Comparison of ENCODE assay signal across 23 cellular contexts in the genomic region with DNA sequence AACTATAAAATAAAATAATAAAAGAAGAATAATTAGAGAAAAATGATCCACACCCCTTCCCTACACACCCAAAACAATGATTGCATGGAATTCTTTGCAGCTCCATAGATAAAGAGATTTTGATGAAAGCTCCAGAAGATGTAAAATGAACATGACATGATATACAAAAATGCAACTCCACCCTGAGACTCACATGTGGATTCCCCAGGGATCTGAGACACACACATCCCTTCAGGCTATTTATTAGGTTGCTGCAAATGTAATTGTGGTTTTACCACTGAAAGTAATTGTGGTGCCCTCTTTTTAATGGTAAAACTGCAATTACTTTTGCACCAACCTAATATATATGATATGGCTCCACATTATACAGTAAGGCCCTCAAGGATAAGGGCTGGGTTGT. TPM values are rescaled to one million over a fixed set of nuclear protein-coding genes. Genes with fewer than 3 reads are reported as not detected.
DNase-seq lines count a peak whose midpoint lies in the region; ATAC-seq and TF ChIP-seq lines count a peak whose summit lies in the region.
"Had no signal": no experiment of that assay in that cellular context is flagged by ENCODE, and none has a peak within 500 bp of the region (broad histone marks: within the 10 kb centered on the region; RNA-seq: fewer than 3 reads in every experiment).

No MANE protein-coding gene starts in this region.

- H3K36me3 ChIP-seq in left ventricle myocardium inferior (peaks cover 18% of the 10 kb centered on the region), heart right ventricle (peaks cover 0 to 21% (median 8%) of the 10 kb centered on the region in 9 donors), right lobe of liver (peaks cover 0 to 9% (median 7%) of the 10 kb centered on the region in 4 donors)

- ATAC-seq in heart right ventricle (no peak), right lobe of liver (no peak)
- ATAC-seq: natural killer cell; stimulated activated memory B cell treated with anti-CD40 and anti-IgM and Interleukin-4, amounts not matched to agents 10 μg/mL and 1 μg/mL and 100 μg/mL, for 72 hours had no signal

- H3K27ac ChIP-seq in left ventricle myocardium inferior (replicated peaks) = peak overlapping the region; percentile 16
- H3K27ac ChIP-seq in heart right ventricle = peak overlapping the region in 2 of 10 donors; percentile 55 to 69
- H3K27ac ChIP-seq in right lobe of liver = no peak overlapping the region
- H3K27ac ChIP-seq: ascending aorta had no signal

- CTCF ChIA-PET in Calu3 (lab: Charles Lee) = no interaction called here

- no peaks in the 10 kb centered on the region for H3K27me3 ChIP-seq in left ventricle myocardium inferior (ENCODE audit: low read depth)
- no peaks in the 10 kb centered on the region for H3K27me3 ChIP-seq in heart right ventricle
- no peaks in the 10 kb centered on the region for H3K27me3 ChIP-seq in right lobe of liver
- H3K27me3 ChIP-seq: ascending aorta, dorsolateral prefrontal cortex, gastrocnemius medialis had no signal

- H3K27me3 Mint-ChIP-seq in endothelial cell (ENCODE audit: unreplicated experiment) = peaks cover 11% of the 10 kb centered on the region
- H3K27me3 Mint-ChIP-seq in Calu3 (ENCODE audit: unreplicated experiment) = no peaks in the 10 kb centered on the region
- H3K27me3 Mint-ChIP-seq: activated naive CD4-positive, alpha-beta T cell treated with anti-CD3 and anti-CD28 coated beads, Interleukin-2, amount 50 U/mL, for 24 hours; central memory CD8-positive, alpha-beta T cell; stimulated activated memory B cell treated with anti-CD40 and anti-IgM and Interleukin-4, amounts not matched to agents 10 μg/mL and 1 μg/mL and 100 μg/mL, for 72 hours had no signal

- H3K27ac Mint-ChIP-seq in endothelial cell (ENCODE audit: unreplicated experiment) (no peak overlapping the region), Calu3 (ENCODE audit: unreplicated experiment) (no peak overlapping the region)
- H3K27ac Mint-ChIP-seq: activated naive CD4-positive, alpha-beta T cell treated with anti-CD3 and anti-CD28 coated beads, Interleukin-2, amount 50 U/mL, for 24 hours; stimulated activated memory B cell treated with anti-CD40 and anti-IgM and Interleukin-4, amounts not matched to agents 10 μg/mL and 1 μg/mL and 100 μg/mL, for 72 hours; T-helper 2 cell treated with Interferon-gamma antibody and Interleukin-4, amounts not matched to agents 5 μg/mL and 100 μg/mL, for 36 hours had no signal

- peaks cover 19% of the 10 kb centered on the region for H3K36me3 Mint-ChIP-seq in endothelial cell (ENCODE audit: low read depth, unreplicated experiment)
- H3K36me3 Mint-ChIP-seq in Calu3 (ENCODE audit: insufficient read depth, unreplicated experiment) = peaks cover 7% of the 10 kb centered on the region
- H3K36me3 Mint-ChIP-seq: activated naive CD4-positive, alpha-beta T cell treated with anti-CD3 and anti-CD28 coated beads, Interleukin-2, amount 50 U/mL, for 24 hours; natural killer cell had no signal

- intact Hi-C loops in left ventricle myocardium inferior (cut with micrococcal nuclease) = no loop called here
- intact Hi-C loops in heart right ventricle (cut with DNase I) = no loop called here
- intact Hi-C loops in Calu3 (cut with micrococcal nuclease; ENCODE audit: unreplicated experiment) = no loop called here
- intact Hi-C loops in right lobe of liver (cut with DNase I) = no loop called here

- H3K4me1 Mint-ChIP-seq in endothelial cell (ENCODE audit: unreplicated experiment) (peaks cover 40% of the 10 kb centered on the region), Calu3 (ENCODE audit: low read depth, unreplicated experiment) (no peaks in the 10 kb centered on the region)

- TF ChIP-seq POLR2A in right lobe of liver (IDR thresholded peaks at IDR 0.05) = no peak

- H3K4me1 ChIP-seq in left ventricle myocardium inferior = peaks cover 75% of the 10 kb centered on the region
- peaks cover 27 to 72% (median 58%) of the 10 kb centered on the region in 9 donors for H3K4me1 ChIP-seq in heart right ventricle
- no peaks in the 10 kb centered on the region for H3K4me1 ChIP-seq in right lobe of liver
- H3K4me1 ChIP-seq: ascending aorta had no signal

- no peak for DNase-seq in left ventricle myocardium inferior
- no peak for DNase-seq in heart right ventricle
- DNase-seq in NCI-H69 (lab: John Stamatoyannopoulos, UW) = peak; percentile 55
- peak; percentile 79 for DNase-seq in epithelial cell of esophagus (ENCODE audit: low read depth)
- no peak for DNase-seq in endothelial cell (ENCODE audit: low spot score)
- no peak for DNase-seq in Calu3
- no peak for DNase-seq in NCI-H187 treated with DMSO at 0.1 percent for 48 hours (lab: John Stamatoyannopoulos, UW)
- DNase-seq in right lobe of liver = no peak
- DNase-seq: activated CD4-positive, alpha-beta T cell treated with anti-CD3 and anti-CD28 coated beads, Interleukin-2, amount 50 U/mL, for 4 hours; DND-41; gastrocnemius medialis; HCEC 1CT; natural killer cell; NCI-H2081; NCI-H524; RPMI8226; stimulated activated CD4-positive, alpha-beta T cell treated with anti-CD3 and anti-CD28 coated beads, Interleukin-4, amount 100 ng/mL, for 1 hour had no signal

- H3K4me3 Mint-ChIP-seq in endothelial cell (ENCODE audit: unreplicated experiment) (no peak overlapping the region), Calu3 (ENCODE audit: low read depth, unreplicated experiment) (no peak overlapping the region)
- H3K4me3 Mint-ChIP-seq: activated naive CD4-positive, alpha-beta T cell treated with anti-CD3 and anti-CD28 coated beads, Interleukin-2, amount 50 U/mL, for 24 hours; central memory CD8-positive, alpha-beta T cell; natural killer cell; stimulated activated memory B cell treated with anti-CD40 and anti-IgM and Interleukin-4, amounts not matched to agents 10 μg/mL and 1 μg/mL and 100 μg/mL, for 72 hours; T-helper 2 cell treated with Interferon-gamma antibody and Interleukin-4, amounts not matched to agents 5 μg/mL and 100 μg/mL, for 36 hours had no signal

- TF ChIP-seq CTCF in left ventricle myocardium inferior (IDR thresholded peaks at IDR 0.05; ENCODE audit: borderline replicate concordance) (no peak), heart right ventricle (IDR thresholded peaks at IDR 0.05) (no peak), epithelial cell of esophagus (IDR thresholded peaks at IDR 0.05; ENCODE audit: insufficient read depth, low read depth, low read length, missing control alignments) (no peak), endothelial cell (IDR thresholded peaks at IDR 0.05; ENCODE audit: unreplicated experiment) (no peak), Calu3 (IDR thresholded peaks at IDR 0.05; ENCODE audit: unreplicated experiment) (no peak), right lobe of liver (IDR thresholded peaks at IDR 0.05) (no peak)

- no peaks in the 10 kb centered on the region for H3K9me3 ChIP-seq in left ventricle myocardium inferior (replicated peaks)
- no peaks in the 10 kb centered on the region for H3K9me3 ChIP-seq in heart right ventricle
- no peaks in the 10 kb centered on the region for H3K9me3 ChIP-seq in right lobe of liver
- H3K9me3 ChIP-seq: ascending aorta, gastrocnemius medialis had no signal

- H3K9me3 Mint-ChIP-seq in endothelial cell (ENCODE audit: unreplicated experiment) (no peaks in the 10 kb centered on the region), Calu3 (ENCODE audit: low read depth, unreplicated experiment) (no peaks in the 10 kb centered on the region)
- H3K9me3 Mint-ChIP-seq: activated naive CD4-positive, alpha-beta T cell treated with anti-CD3 and anti-CD28 coated beads, Interleukin-2, amount 50 U/mL, for 24 hours; central memory CD8-positive, alpha-beta T cell; natural killer cell; stimulated activated memory B cell treated with anti-CD40 and anti-IgM and Interleukin-4, amounts not matched to agents 10 μg/mL and 1 μg/mL and 100 μg/mL, for 72 hours; T-helper 2 cell treated with Interferon-gamma antibody and Interleukin-4, amounts not matched to agents 5 μg/mL and 100 μg/mL, for 36 hours had no signal

- BruUV-seq in Calu3 (replicated peaks; lab: Mats Ljungman, UMichigan) = no TSS peak

- H3K4me3 ChIP-seq in left ventricle myocardium inferior = no peak overlapping the region
- H3K4me3 ChIP-seq in heart right ventricle = no peak overlapping the region
- no peak overlapping the region for H3K4me3 ChIP-seq in epithelial cell of esophagus (ENCODE audit: low read length)
- H3K4me3 ChIP-seq in right lobe of liver = no peak overlapping the region
- H3K4me3 ChIP-seq: ascending aorta, dorsolateral prefrontal cortex, gastrocnemius medialis had no signal

RNA-seq across cellular contexts. Expression of a gene that starts 40.4 kb away (rescaled TPM):
- total RNA-seq in left ventricle myocardium inferior (40.2 TPM), heart right ventricle (10 to 100 TPM; 21.7 to 42.6 (median 28.6) TPM), endothelial cell (ENCODE audit: unreplicated experiment) (40.4 TPM), Calu3 (2022) (12.6 and 13.2 TPM in 2 replicates), right lobe of liver (10 to 100 TPM in 2 of 6 experiments, 1 to 10 TPM in 4; 7.8 to 16.0 (median 9.7) TPM)
- polyA plus RNA-seq in heart right ventricle = 10 to 100 TPM; 17.3 to 19.3 TPM

Comparison
In these comparisons a context has a peak if more than half of its experiments do, and no peak if none do; other contexts are left out.
1. DNase-seq: peak in NCI-H69 (single experiment) and epithelial cell of esophagus (single experiment); none in left ventricle myocardium inferior (single experiment), heart right ventricle (0 of 2), endothelial cell (single experiment), Calu3 (single experiment), NCI-H187 treated with DMSO at 0.1 percent for 48 hours (single experiment) and right lobe of liver (0 of 3).